ENCODE assay signal across 2 cellular contexts in genomic region chr7:882336-883028, GRCh38.
TF ChIP-seq lines count a peak whose summit lies in the region.

No MANE protein-coding gene starts in this region.

TF ChIP-seq in GM12878, 131 proteins besides CTCF, POLR2A, EP300 and RAD21:
- TF ChIP-seq ATF2 (IDR thresholded peaks at IDR 0.05; ENCODE audit: low read length) (no peak), ZBTB4 (CRISPR knock-in tag; IDR thresholded peaks at IDR 0.05) (no peak), TCF3 (IDR thresholded peaks at IDR 0.05; ENCODE audit: borderline replicate concordance, insufficient read depth, low read depth, low read length) (no peak), GABPA (IDR thresholded peaks at IDR 0.05; ENCODE audit: low read depth) (no peak), KDM1A (IDR thresholded peaks at IDR 0.05; ENCODE audit: borderline replicate concordance) (no peak), CHD2 (IDR thresholded peaks at IDR 0.05; ENCODE audit: borderline replicate concordance, low read depth, low read length) (no peak), BACH1 (IDR thresholded peaks at IDR 0.05; ENCODE audit: borderline replicate concordance) (no peak), MYB (IDR thresholded peaks at IDR 0.05; ENCODE audit: borderline replicate concordance, low read depth, low read length) (no peak), RB1 (IDR thresholded peaks at IDR 0.05; ENCODE audit: borderline replicate concordance) (no peak), PAX5 (IDR thresholded peaks at IDR 0.05; ENCODE audit: borderline replicate concordance, low read depth, low read length) (no peak), HSF1 (IDR thresholded peaks at IDR 0.05; ENCODE audit: low read depth, low read length) (no peak), RFX5 (IDR thresholded peaks at IDR 0.05; ENCODE audit: low read depth, low read length) (no peak), ASH2L (IDR thresholded peaks at IDR 0.05; ENCODE audit: borderline replicate concordance, low read depth) (no peak)

TF ChIP-seq in liver, 16 proteins besides CTCF, POLR2A, EP300 and RAD21 (continued from another document):
- TF ChIP-seq HNF4A (conservative IDR thresholded peaks at IDR 0.05) (peak in 1 of 2 donors; percentile 73), NR2F2 (IDR thresholded peaks at IDR 0.05) (no peak), GABPA (IDR thresholded peaks at IDR 0.05 in 1 of 2, conservative IDR thresholded peaks at IDR 0.05 in 1 of 2) (no peak), RXRA (IDR thresholded peaks at IDR 0.05) (peak in 1 of 2 donors; percentile 65), YY1 (IDR thresholded peaks at IDR 0.05) (peak; percentile 44), EGR1 (IDR thresholded peaks at IDR 0.05; ENCODE audit: low read depth in 2 of 2) (no peak)
